In the genomic region with DNA sequence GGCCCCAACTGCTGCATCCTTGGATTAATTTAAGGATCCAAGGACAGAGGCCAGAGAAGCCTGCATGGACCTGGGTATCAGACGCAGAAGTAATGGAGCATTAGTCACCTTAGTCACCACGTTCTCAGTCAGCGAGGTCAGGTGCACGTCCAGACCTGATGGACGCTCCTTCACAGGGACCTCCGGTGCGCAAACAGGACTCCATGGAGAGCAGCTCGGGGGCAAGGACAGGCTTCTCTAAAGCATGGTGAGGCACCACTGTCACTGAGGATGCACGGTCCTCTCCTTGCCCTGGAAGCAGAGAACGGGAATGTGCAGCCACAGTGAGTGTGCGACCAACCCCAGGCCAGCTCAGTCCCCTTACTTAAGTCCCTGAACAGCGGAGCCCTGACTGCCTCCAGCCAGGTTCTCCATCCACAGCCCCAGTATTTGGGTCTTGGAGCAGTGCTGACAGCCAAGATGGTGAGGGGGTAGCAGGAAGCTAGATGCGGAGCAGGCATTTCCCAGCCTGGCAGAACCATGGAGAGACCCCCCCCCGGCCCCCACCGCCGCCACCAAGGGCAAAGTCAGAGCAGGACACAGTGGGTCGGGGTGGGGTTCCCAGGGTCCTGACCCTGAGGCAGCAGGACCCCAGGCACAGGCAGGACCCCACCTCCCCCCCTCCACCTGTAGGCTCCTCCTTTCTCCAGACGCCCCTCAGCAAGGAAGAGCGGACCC, we compare ENCODE assay signal across 32 cellular contexts.
"Had no signal": no experiment of that assay in that cellular context is flagged by ENCODE, and none has a peak within 500 bp of the region (broad histone marks: within the 10 kb centered on the region; RNA-seq: fewer than 3 reads in every experiment).

No MANE protein-coding gene starts in this region.

- H3K4me3 ChIP-seq: gastroesophageal sphincter, ovary, psoas muscle, smooth muscle cell, thoracic aorta, vagina had no signal

- H3K4me3 Mint-ChIP-seq: activated CD4-positive, alpha-beta memory T cell treated with anti-CD3 and anti-CD28 coated beads for 36 hours; activated CD4-positive, alpha-beta T cell treated with anti-CD3 and anti-CD28 coated beads, Interleukin-2, amount 10 ng/mL, durations not matched to agents 24 days and 14 days; activated T-cell treated with anti-CD3 and anti-CD28 coated beads, Interleukin-2, amount 50 U/mL, for 4 hours; activated T-helper 17 cell treated with anti-CD3 and anti-CD28 coated beads, Interleukin-2, amount 50 U/mL, for 72 hours; immature natural killer cell; memory B cell; natural killer cell; stimulated activated naive B cell treated with anti-CD40 and anti-IgM and Interleukin-4, amounts not matched to agents 10 μg/mL and 1 μg/mL and 100 μg/mL, for 72 hours; T-helper 1 cell treated with Interleukin-12 subunit alpha and Interleukin-12 subunit beta and Interleukin-4 antibody, amounts not matched to agents 30 μg/mL and 1 μg/mL, for 36 hours had no signal

- H3K36me3 Mint-ChIP-seq: activated CD4-positive, alpha-beta memory T cell treated with anti-CD3 and anti-CD28 coated beads for 36 hours; immature natural killer cell; memory B cell; natural killer cell; stimulated activated naive B cell treated with anti-CD40 and anti-IgM and Interleukin-4, amounts not matched to agents 10 μg/mL and 1 μg/mL and 100 μg/mL, for 72 hours had no signal

- H3K9me3 Mint-ChIP-seq: activated CD4-positive, alpha-beta memory T cell treated with anti-CD3 and anti-CD28 coated beads for 36 hours; activated CD4-positive, alpha-beta T cell treated with anti-CD3 and anti-CD28 coated beads, Interleukin-2, amount 10 ng/mL, durations not matched to agents 24 days and 14 days; activated T-helper 17 cell treated with anti-CD3 and anti-CD28 coated beads, Interleukin-2, amount 50 U/mL, for 72 hours; immature natural killer cell; memory B cell; natural killer cell; stimulated activated naive B cell treated with anti-CD40 and anti-IgM and Interleukin-4, amounts not matched to agents 10 μg/mL and 1 μg/mL and 100 μg/mL, for 72 hours; T-helper 1 cell treated with Interleukin-12 subunit alpha and Interleukin-12 subunit beta and Interleukin-4 antibody, amounts not matched to agents 30 μg/mL and 1 μg/mL, for 36 hours had no signal

- H3K27me3 Mint-ChIP-seq: activated CD4-positive, alpha-beta T cell treated with anti-CD3 and anti-CD28 coated beads, Interleukin-2, amount 10 ng/mL, durations not matched to agents 24 days and 14 days had no signal

- H3K9me3 ChIP-seq: neutrophil, ovary, psoas muscle, thoracic aorta, vagina had no signal

- H3K27ac Mint-ChIP-seq: activated CD4-positive, alpha-beta memory T cell treated with anti-CD3 and anti-CD28 coated beads for 36 hours; activated CD4-positive, alpha-beta T cell treated with anti-CD3 and anti-CD28 coated beads, Interleukin-2, amount 10 ng/mL, durations not matched to agents 24 days and 14 days; activated T-helper 17 cell treated with anti-CD3 and anti-CD28 coated beads, Interleukin-2, amount 50 U/mL, for 72 hours; immature natural killer cell; memory B cell; natural killer cell; stimulated activated naive B cell treated with anti-CD40 and anti-IgM and Interleukin-4, amounts not matched to agents 10 μg/mL and 1 μg/mL and 100 μg/mL, for 72 hours; T-helper 1 cell treated with Interleukin-12 subunit alpha and Interleukin-12 subunit beta and Interleukin-4 antibody, amounts not matched to agents 30 μg/mL and 1 μg/mL, for 36 hours had no signal

- H3K4me1 ChIP-seq: gastroesophageal sphincter, psoas muscle, vagina had no signal

- H3K27ac ChIP-seq: brain microvascular endothelial cell, gastroesophageal sphincter, neutrophil, ovary, psoas muscle, thoracic aorta, vagina, WERI-Rb-1 had no signal

- H3K27me3 ChIP-seq: brain microvascular endothelial cell, neutrophil, ovary, vagina had no signal

- DNase-seq: activated CD4-positive, alpha-beta memory T cell treated with anti-CD3 and anti-CD28 coated beads for 36 hours; activated CD4-positive, alpha-beta T cell treated with anti-CD3 and anti-CD28 coated beads, Interleukin-2, amount 10 ng/mL, durations not matched to agents 24 days and 14 days; activated CD4-positive, CD25-positive, alpha-beta regulatory T cell treated with anti-CD3 and anti-CD28 coated beads, Interleukin-2, amount 50 U/mL, for 72 hours; activated gamma-delta T cell treated with Interleukin-2 at 50 U/mL for 16 hours; activated naive CD4-positive, alpha-beta T cell treated with anti-CD3 and anti-CD28 coated beads, Interleukin-2, amount 50 U/mL, for 16 hours; activated T-cell treated with anti-CD3 and anti-CD28 coated beads, Interleukin-2, amount 50 U/mL, for 4 hours; amniotic stem cell; brain microvascular endothelial cell; caudate nucleus; cortex of kidney; hypothalamus; immature natural killer cell; kidney; left colon; natural killer cell; ovary; psoas muscle; stimulated activated CD4-positive, alpha-beta T cell treated with anti-CD3 and anti-CD28 coated beads, Interleukin-15, amount 100 ng/mL, for 24 hours; stimulated activated CD4-positive, alpha-beta T cell treated with anti-CD3 and anti-CD28 coated beads, Interleukin-2, amount 100 ng/mL, for 24 hours; stimulated activated naive B cell treated with anti-CD40 and anti-IgM and Interleukin-4, amounts not matched to agents 10 μg/mL and 1 μg/mL and 100 μg/mL, for 72 hours; SW 1271; T1000; trophoblast cell; WERI-Rb-1 had no signal

- H3K4me1 Mint-ChIP-seq: activated T-helper 17 cell treated with anti-CD3 and anti-CD28 coated beads, Interleukin-2, amount 50 U/mL, for 72 hours; immature natural killer cell; memory B cell; stimulated activated naive B cell treated with anti-CD40 and anti-IgM and Interleukin-4, amounts not matched to agents 10 μg/mL and 1 μg/mL and 100 μg/mL, for 72 hours had no signal

- H3K36me3 ChIP-seq: brain microvascular endothelial cell, gastroesophageal sphincter, neutrophil, ovary, thoracic aorta, vagina, WERI-Rb-1 had no signal
